7 cellular contexts compared by ENCODE assay signal in the genomic region with DNA sequence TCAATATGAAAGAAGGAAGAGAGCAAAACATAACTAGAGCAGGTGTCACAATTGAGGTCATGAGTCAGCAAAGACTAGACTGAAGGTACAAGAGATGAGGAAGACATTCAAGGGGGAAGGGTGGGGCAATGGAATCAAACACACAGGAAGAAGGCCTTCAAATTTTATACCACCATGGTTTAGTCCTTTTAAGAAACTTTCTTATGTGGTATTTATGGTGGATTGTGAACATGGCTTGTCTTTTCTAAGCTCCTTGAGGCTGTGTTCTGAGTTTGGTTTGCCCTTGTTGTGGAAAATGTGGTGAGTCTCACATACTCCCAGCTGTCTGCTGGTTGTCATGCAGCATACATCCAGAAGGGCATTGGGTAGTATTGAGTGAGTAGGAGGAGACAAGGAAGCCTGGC.
DNase-seq lines count a peak whose midpoint lies in the region; ATAC-seq lines count a peak whose summit lies in the region.

No MANE protein-coding gene starts in this region.

- ATAC-seq in GM19438 (IDR thresholded peaks at IDR 0.05; ENCODE audit: low read depth, unreplicated experiment) (peak; percentile 70), HG03066 (IDR thresholded peaks at IDR 0.05; ENCODE audit: low read depth, unreplicated experiment) (peak; percentile 95), right cardiac atrium (no peak)

- no peak overlapping the region for H3K27ac ChIP-seq in substantia nigra (ENCODE audit: low read depth, low read length, poor library complexity, severe bottlenecking)
- H3K27ac ChIP-seq in right cardiac atrium (ENCODE audit: low read length): no peak overlapping the region

- H3K4me3 ChIP-seq in right cardiac atrium (ENCODE audit: low read length): no peak overlapping the region

- peak; percentile 4 to 20 for DNase-seq in activated CD4-positive, alpha-beta T cell treated with anti-CD3 and anti-CD28 coated beads, Interleukin-2, amount 50 U/mL, for 48 hours
- DNase-seq in stimulated activated CD8-positive, alpha-beta memory T cell treated with anti-CD3 and anti-CD28 coated beads, Interleukin-15, amount 100 ng/mL, for 1 hour (ENCODE audit: low read depth): peak; percentile 6
- no peak for DNase-seq in NCI-H1930 (lab: John Stamatoyannopoulos, UW)
- DNase-seq in substantia nigra (lab: John Stamatoyannopoulos, UW): no peak
- no peak for DNase-seq in right cardiac atrium

- H3K4me1 ChIP-seq in right cardiac atrium (ENCODE audit: control insufficient read depth, insufficient read depth, low read length): no peaks in the 10 kb centered on the region

- H3K27me3 ChIP-seq in right cardiac atrium (ENCODE audit: control insufficient read depth, insufficient read depth): no peaks in the 10 kb centered on the region

- no peaks in the 10 kb centered on the region for H3K9me3 ChIP-seq in right cardiac atrium (ENCODE audit: control insufficient read depth, low read length)

- intact Hi-C loops in right cardiac atrium (cut with DNase I): no loop called here

Comparison
In these comparisons a context has a peak if more than half of its experiments do, and no peak if none do; other contexts are left out.
1. ATAC-seq: peak in GM19438 (single experiment) and HG03066 (single experiment); none in right cardiac atrium (0 of 2).
2. DNase-seq: peak in activated CD4-positive, alpha-beta T cell treated with anti-CD3 and anti-CD28 coated beads, Interleukin-2, amount 50 U/mL, for 48 hours (2 of 2) and stimulated activated CD8-positive, alpha-beta memory T cell treated with anti-CD3 and anti-CD28 coated beads, Interleukin-15, amount 100 ng/mL, for 1 hour (single experiment); none in NCI-H1930 (0 of 2), substantia nigra (0 of 49) and right cardiac atrium (0 of 3).